Comparison of ENCODE assay signal across 7 cellular contexts in genomic region chr1:89049901-89050648, GRCh38. TPM values are rescaled to one million over a fixed set of nuclear protein-coding genes. Genes with fewer than 3 reads are reported as not detected.
A peak's percentile ranks its signal among the peaks of the same experiment; 100 is the strongest.
DNase-seq lines count a peak whose midpoint lies in the region; ATAC-seq, FAIRE-seq and TF ChIP-seq lines count a peak whose summit lies in the region.
"Not testable (repeated sequence)": the region's sequence is repeated elsewhere in the genome, so short reads cannot be mapped to it uniquely, and the experiment has no call there.

No MANE protein-coding gene starts in this region.

- not testable (repeated sequence) for H4K8ac ChIP-seq in mesendoderm (ENCODE audit: low read depth, low read length)

- H3K56ac ChIP-seq in mesendoderm (ENCODE audit: low read length): not testable (repeated sequence)

- peak; percentile 53 for ATAC-seq in foreskin keratinocyte

- H3K79me2 ChIP-seq in mesendoderm (ENCODE audit: control insufficient read depth, insufficient read depth, low read length): not testable (repeated sequence)

- peak; percentile 76 for FAIRE-seq in GM12892 (lab: Jason Lieb, UNC)

- not testable (repeated sequence) for H3K9me3 Mint-ChIP-seq in activated naive CD4-positive, alpha-beta T cell treated with anti-CD3 and anti-CD28 coated beads, Interleukin-2, amount 50 U/mL, for 24 hours; dendritic cell treated with granulocyte-macrophage colony-stimulating factor and Interleukin-4, amounts not matched to agents 40 ng/mL and 50 ng/mL, for 4 days

- H3K27ac ChIP-seq in foreskin keratinocyte: not testable (repeated sequence)
- H3K27ac ChIP-seq in mesendoderm (ENCODE audit: low read depth, low read length): peak overlapping the region; percentile 42

- not testable (repeated sequence) for H2BK120ac ChIP-seq in mesendoderm (ENCODE audit: low read depth, low read length)

- H3K18ac ChIP-seq in mesendoderm (ENCODE audit: low read length): peak overlapping the region; percentile 3

- TF ChIP-seq CTCF in foreskin keratinocyte (conservative IDR thresholded peaks at IDR 0.05): not testable (repeated sequence)

- H3K27me3 Mint-ChIP-seq in activated naive CD4-positive, alpha-beta T cell treated with anti-CD3 and anti-CD28 coated beads, Interleukin-2, amount 50 U/mL, for 24 hours; dendritic cell treated with granulocyte-macrophage colony-stimulating factor and Interleukin-4, amounts not matched to agents 40 ng/mL and 50 ng/mL, for 4 days: not testable (repeated sequence)

- no CpG with 5 or more reads among the region's 9 CpGs for WGBS in mesendoderm (ENCODE audit: extremely low coverage, insufficient coverage, low lambda C conversion rate)

- peak overlapping the region; percentile 82 for H2BK5ac ChIP-seq in mesendoderm (ENCODE audit: low read length)

- H3K36me3 ChIP-seq in mesendoderm (ENCODE audit: control insufficient read depth, insufficient read depth, low read length): not testable (repeated sequence)

- not testable (repeated sequence) for H2BK15ac ChIP-seq in mesendoderm (replicated peaks; ENCODE audit: low read depth)

- not testable (repeated sequence) for TF ChIP-seq POLR2A in GM12892 (IDR thresholded peaks at IDR 0.05; ENCODE audit: low read depth, low read length)

- peaks cover 25% of the 10 kb centered on the region for H3K36me3 Mint-ChIP-seq in activated naive CD4-positive, alpha-beta T cell treated with anti-CD3 and anti-CD28 coated beads, Interleukin-2, amount 50 U/mL, for 24 hours
- peaks cover 29% of the 10 kb centered on the region for H3K36me3 Mint-ChIP-seq in dendritic cell treated with granulocyte-macrophage colony-stimulating factor and Interleukin-4, amounts not matched to agents 40 ng/mL and 50 ng/mL, for 4 days (ENCODE audit: low read depth)

- H3K4me1 ChIP-seq in foreskin keratinocyte; mesendoderm (ENCODE audit: control insufficient read depth, low read depth, low read length): not testable (repeated sequence)

- H3K4ac ChIP-seq in mesendoderm (ENCODE audit: low read depth, low read length): not testable (repeated sequence)

- H3K23ac ChIP-seq in mesendoderm (ENCODE audit: low read length): not testable (repeated sequence)

- not testable (repeated sequence) for H3K4me3 Mint-ChIP-seq in activated naive CD4-positive, alpha-beta T cell treated with anti-CD3 and anti-CD28 coated beads, Interleukin-2, amount 50 U/mL, for 24 hours; dendritic cell treated with granulocyte-macrophage colony-stimulating factor and Interleukin-4, amounts not matched to agents 40 ng/mL and 50 ng/mL, for 4 days

- DNase-seq in GM12892 (ENCODE audit: insufficient read length): not testable (repeated sequence)
- DNase-seq in NOMO-1 treated with DMSO at 0.1 percent for 48 hours (lab: John Stamatoyannopoulos, UW; ENCODE audit: unreplicated experiment) (peak; percentile 62), foreskin keratinocyte (peak in 1 of 2 donors; percentile 54), mesendoderm (peak; percentile 23), renal cortical epithelial cell (ENCODE audit: low read depth) (peak; percentile 74)

- H3K27me3 ChIP-seq in foreskin keratinocyte; mesendoderm (ENCODE audit: insufficient read depth, low read length, poor library complexity): not testable (repeated sequence)

- H3K4me2 ChIP-seq in mesendoderm (ENCODE audit: low read length): not testable (repeated sequence)

- not testable (repeated sequence) for H2AK5ac ChIP-seq in mesendoderm (ENCODE audit: low read length)

- H4K5ac ChIP-seq in mesendoderm (ENCODE audit: low read length): peak overlapping the region; percentile 39

- intact Hi-C loops in dendritic cell treated with granulocyte-macrophage colony-stimulating factor and Interleukin-4, amounts not matched to agents 40 ng/mL and 50 ng/mL, for 4 days (cut with micrococcal nuclease): not testable (repeated sequence)

- not testable (repeated sequence) for H3K9ac ChIP-seq in mesendoderm (ENCODE audit: low read length)

- not testable (repeated sequence) for H3K4me1 Mint-ChIP-seq in activated naive CD4-positive, alpha-beta T cell treated with anti-CD3 and anti-CD28 coated beads, Interleukin-2, amount 50 U/mL, for 24 hours
- peaks cover 13% of the 10 kb centered on the region for H3K4me1 Mint-ChIP-seq in dendritic cell treated with granulocyte-macrophage colony-stimulating factor and Interleukin-4, amounts not matched to agents 40 ng/mL and 50 ng/mL, for 4 days (ENCODE audit: low read depth)

- peak overlapping the region; percentile 75 for H3K27ac Mint-ChIP-seq in activated naive CD4-positive, alpha-beta T cell treated with anti-CD3 and anti-CD28 coated beads, Interleukin-2, amount 50 U/mL, for 24 hours
- peak overlapping the region; percentile 2 for H3K27ac Mint-ChIP-seq in dendritic cell treated with granulocyte-macrophage colony-stimulating factor and Interleukin-4, amounts not matched to agents 40 ng/mL and 50 ng/mL, for 4 days

- not testable (repeated sequence) for H3K4me3 ChIP-seq in mesendoderm (ENCODE audit: low read length)

- H3K79me1 ChIP-seq in mesendoderm (ENCODE audit: low read length): not testable (repeated sequence)

RNA-seq across cellular contexts. Expression of gene GBP1, which starts 14.9 kb away (rescaled TPM):
- 22.3 TPM for polyA plus RNA-seq in GM12892 (2012; ENCODE audit: missing spikeins)
- total RNA-seq in foreskin keratinocyte (16.8 and 17.1 TPM in 2 replicates), renal cortical epithelial cell (37.7 and 50.0 TPM in 2 replicates)
- polyA plus RNA-seq in foreskin keratinocyte: 5.7 and 6.6 TPM in 2 replicates
- polyA plus RNA-seq in mesendoderm (2013, experiment 1 of 2): 0.13 TPM
- polyA plus RNA-seq in mesendoderm (2013, experiment 2 of 2): 0.27 TPM

RNA-seq across cellular contexts. Expression of gene GBP3, which starts 27.4 kb away (rescaled TPM):
- polyA plus RNA-seq in GM12892 (2012; ENCODE audit: missing spikeins): 1.2 TPM
- total RNA-seq in foreskin keratinocyte: 19.6 and 32.8 TPM in 2 replicates
- 7.7 and 15.3 TPM in 2 replicates for polyA plus RNA-seq in foreskin keratinocyte
- polyA plus RNA-seq in mesendoderm (2013, experiment 1 of 2): not detected
- not detected for polyA plus RNA-seq in mesendoderm (2013, experiment 2 of 2)
- total RNA-seq in renal cortical epithelial cell: 59.4 and 69.1 TPM in 2 replicates

RNA-seq across cellular contexts. Expression of gene KYAT3, which starts 57.6 kb away (rescaled TPM):
- 25.4 TPM for polyA plus RNA-seq in GM12892 (2012; ENCODE audit: missing spikeins)
- total RNA-seq in foreskin keratinocyte: 22.9 and 28.0 TPM in 2 replicates
- polyA plus RNA-seq in foreskin keratinocyte: 15.0 and 18.9 TPM in 2 replicates
- 23.4 TPM for polyA plus RNA-seq in mesendoderm (2013, experiment 1 of 2)
- 23.5 TPM for polyA plus RNA-seq in mesendoderm (2013, experiment 2 of 2)
- 31.0 and 54.4 TPM in 2 replicates for total RNA-seq in renal cortical epithelial cell

RNA-seq across cellular contexts. Expression of gene RBMXL1, which starts 57.6 kb away (rescaled TPM):
- 8.3 TPM for polyA plus RNA-seq in GM12892 (2012; ENCODE audit: missing spikeins)
- total RNA-seq in foreskin keratinocyte: 11.8 and 13.3 TPM in 2 replicates
- polyA plus RNA-seq in foreskin keratinocyte: 3.3 and 4.5 TPM in 2 replicates
- polyA plus RNA-seq in mesendoderm (2013, experiment 1 of 2): 13.4 TPM
- 13.4 TPM for polyA plus RNA-seq in mesendoderm (2013, experiment 2 of 2)
- 12.5 and 16.2 TPM in 2 replicates for total RNA-seq in renal cortical epithelial cell
